ENCODE assay signal across 23 cellular contexts in genomic region chr2:92074549-92074898, GRCh38.
DNase-seq lines count a peak whose midpoint lies in the region; FAIRE-seq and TF ChIP-seq lines count a peak whose summit lies in the region.
"Had no signal": no experiment of that assay in that cellular context is flagged by ENCODE, and none has a peak within 500 bp of the region (broad histone marks: within the 10 kb centered on the region; RNA-seq: fewer than 3 reads in every experiment).

No MANE protein-coding gene starts in this region.

- no peaks in the 10 kb centered on the region for H3K27me3 Mint-ChIP-seq in progenitor cell of endocrine pancreas
- H3K27me3 Mint-ChIP-seq: CD4-positive, alpha-beta memory T cell had no signal

- H3K27me3 ChIP-seq in spleen (replicated peaks in 1 of 7): no peaks in the 10 kb centered on the region
- H3K27me3 ChIP-seq: BLaER1 treated with 17β-estradiol and CSF1 and Interleukin-3, amounts not matched to agents 10 nM and 100 nM had no signal

- no peak overlapping the region for H3K4me3 ChIP-seq in kidney (ENCODE audit: low read length in 2 of 2)
- H3K4me3 ChIP-seq in spleen: no peak overlapping the region
- H3K4me3 ChIP-seq: BLaER1 treated with 17β-estradiol and CSF1 and Interleukin-3, amounts not matched to agents 10 nM and 100 nM had no signal

- H3K9ac ChIP-seq in kidney (ENCODE audit: low read length in 2 of 2): no peak overlapping the region
- H3K9ac ChIP-seq: BLaER1 treated with 17β-estradiol and CSF1 and Interleukin-3, amounts not matched to agents 10 nM and 100 nM had no signal

- no peak for TF ChIP-seq POLR2A in spleen (IDR thresholded peaks at IDR 0.05)

- TF ChIP-seq CTCF in kidney (IDR thresholded peaks at IDR 0.05; ENCODE audit: borderline replicate concordance, extremely low read depth, insufficient read depth) (no peak), spleen (IDR thresholded peaks at IDR 0.05 in 8 of 11, conservative IDR thresholded peaks at IDR 0.05 in 3 of 11) (no peak), progenitor cell of endocrine pancreas (IDR thresholded peaks at IDR 0.05; ENCODE audit: unreplicated experiment) (no peak)

- no peak overlapping the region for H3K4me3 Mint-ChIP-seq in progenitor cell of endocrine pancreas (ENCODE audit: low read depth)
- H3K4me3 Mint-ChIP-seq: CD4-positive, alpha-beta memory T cell had no signal

- no peak overlapping the region for H3K27ac ChIP-seq in kidney (ENCODE audit: low read depth in 2 of 2, low read length in 2 of 2)
- H3K27ac ChIP-seq in spleen: no peak overlapping the region
- H3K27ac ChIP-seq: BLaER1 treated with 17β-estradiol and CSF1 and Interleukin-3, amounts not matched to agents 10 nM and 100 nM; HL-60; RWPE1 had no signal

- H3K4me1 ChIP-seq in kidney (ENCODE audit: control insufficient read depth in 1 of 2, insufficient read depth in 1 of 2, low read depth in 1 of 2, low read length in 2 of 2): no peaks in the 10 kb centered on the region
- no peaks in the 10 kb centered on the region for H3K4me1 ChIP-seq in spleen
- H3K4me1 ChIP-seq: BLaER1 treated with 17β-estradiol and CSF1 and Interleukin-3, amounts not matched to agents 10 nM and 100 nM; Caco-2 had no signal

- H3K36me3 ChIP-seq in kidney (ENCODE audit: control insufficient read depth in 1 of 2, insufficient read depth in 2 of 2, low read length in 2 of 2) (no peaks in the 10 kb centered on the region), spleen (no peaks in the 10 kb centered on the region)
- H3K36me3 ChIP-seq: BLaER1 treated with 17β-estradiol and CSF1 and Interleukin-3, amounts not matched to agents 10 nM and 100 nM had no signal

- no peak overlapping the region for H3K27ac Mint-ChIP-seq in progenitor cell of endocrine pancreas
- H3K27ac Mint-ChIP-seq: CD4-positive, alpha-beta memory T cell had no signal

- H3K9me3 Mint-ChIP-seq in progenitor cell of endocrine pancreas (ENCODE audit: low read depth): peaks cover 32% of the 10 kb centered on the region

- peak; percentile 2 for DNase-seq in AG20443 (ENCODE audit: low spot score)
- DNase-seq in ELF-1 (ENCODE audit: low read depth, low spot score): peak; percentile 0
- DNase-seq in kidney: peak; percentile 46
- DNase-seq in spleen: peak; percentile 28
- no peak for DNase-seq in progenitor cell of endocrine pancreas (ENCODE audit: low spot score, unreplicated experiment)
- no peak for DNase-seq in activated CD8-positive, alpha-beta memory T cell treated with anti-CD3 and anti-CD28 coated beads for 24 hours
- no peak for DNase-seq in NCI-H226
- DNase-seq: Caco-2, KBM-7, MM.1S, NCI-H1048, NCI-H1436, NCI-H1930, NCI-H2227 treated with DMSO at 0.1 percent for 48 hours, NCI-H510A treated with DMSO at 0.1 percent for 48 hours, NCI-H748 treated with DMSO at 0.1 percent for 48 hours, SIG-M5 had no signal

- FAIRE-seq in kidney (lab: Jason Lieb, UNC): no peak
- FAIRE-seq: G401.6, H54 had no signal

- no peaks in the 10 kb centered on the region for H3K4me1 Mint-ChIP-seq in progenitor cell of endocrine pancreas (ENCODE audit: low read depth)
- H3K4me1 Mint-ChIP-seq: CD4-positive, alpha-beta memory T cell had no signal

- 65 to 77% (median 70%) methylated on average over 28 to 29 of the region's 29 CpGs for WGBS in spleen, 5 donors

- H3K9me3 ChIP-seq in kidney (ENCODE audit: control insufficient read depth in 1 of 2, low read length in 2 of 2) (no peaks in the 10 kb centered on the region), spleen (peaks cover 0 to 46% (median 26%) of the 10 kb centered on the region in 8 donors)
- H3K9me3 ChIP-seq: Caco-2 had no signal

- peaks cover 7% of the 10 kb centered on the region for H3K36me3 Mint-ChIP-seq in progenitor cell of endocrine pancreas (ENCODE audit: insufficient read depth)
- H3K36me3 Mint-ChIP-seq: CD4-positive, alpha-beta memory T cell had no signal

- intact Hi-C loops in kidney (cut with DNase I): no loop called here
- intact Hi-C loops in spleen (cut with DNase I; ENCODE audit: low total_unique reads): no loop called here

Comparison
In these comparisons a context has a peak if more than half of its experiments do, and no peak if none do; other contexts are left out.
1. DNase-seq: peak in AG20443 (single experiment), ELF-1 (single experiment), kidney (single experiment) and spleen (single experiment); none in progenitor cell of endocrine pancreas (single experiment), activated CD8-positive, alpha-beta memory T cell treated with anti-CD3 and anti-CD28 coated beads for 24 hours (single experiment) and NCI-H226 (single experiment).